Comparison of ENCODE assay signal across 27 cellular contexts in genomic region chr6:150088481-150089154, GRCh38. TPM values are rescaled to one million over a fixed set of nuclear protein-coding genes. Genes with fewer than 3 reads are reported as not detected.
A peak's percentile ranks its signal among the peaks of the same experiment; 100 is the strongest.
DNase-seq lines count a peak whose midpoint lies in the region; ATAC-seq and TF ChIP-seq lines count a peak whose summit lies in the region.
"Had no signal": no experiment of that assay in that cellular context is flagged by ENCODE, and none has a peak within 500 bp of the region (broad histone marks: within the 10 kb centered on the region; RNA-seq: fewer than 3 reads in every experiment).

No MANE protein-coding gene starts in this region.

- no peak overlapping the region for H2AFZ ChIP-seq in GM23338

- POLR2A ChIA-PET in activated CD4-positive, alpha-beta memory T cell treated with anti-CD3 and anti-CD28 coated beads, Interleukin-2, amount 10 ng/mL, durations not matched to agents 7 days and 5 days (lab: Charles Lee): no interaction called here
- POLR2A ChIA-PET in activated CD4-positive, alpha-beta memory T cell treated with anti-CD3 and anti-CD28 coated beads for 36 hours (lab: Charles Lee): interaction anchor here (0.6 kb wide), 1 partner anchor 261 kb away, joined by 3 read pairs; no protein-coding TSS in a partner anchor

- H3K4me2 ChIP-seq in GM23338: no peak overlapping the region

- H3K36me3 ChIP-seq in GM23338 (ENCODE audit: insufficient read depth): no peaks in the 10 kb centered on the region
- H3K36me3 ChIP-seq: cardiac muscle cell, left lung, tibial artery had no signal

- no peaks in the 10 kb centered on the region for H3K36me3 Mint-ChIP-seq in GM23338 (ENCODE audit: low read depth)
- H3K36me3 Mint-ChIP-seq in activated CD4-positive, alpha-beta memory T cell treated with anti-CD3 and anti-CD28 coated beads, Interleukin-2, amount 10 ng/mL, durations not matched to agents 7 days and 5 days (ENCODE audit: low read depth): no peaks in the 10 kb centered on the region
- H3K36me3 Mint-ChIP-seq in activated CD4-positive, alpha-beta memory T cell treated with anti-CD3 and anti-CD28 coated beads for 36 hours: no peaks in the 10 kb centered on the region

- 0 out of 3 replicates have a peak, but pooled peaks cover 2% of the 10 kb centered on the region for H3K4me1 Mint-ChIP-seq in GM23338
- no peaks in the 10 kb centered on the region for H3K4me1 Mint-ChIP-seq in activated CD4-positive, alpha-beta memory T cell treated with anti-CD3 and anti-CD28 coated beads, Interleukin-2, amount 10 ng/mL, durations not matched to agents 7 days and 5 days
- H3K4me1 Mint-ChIP-seq in activated CD4-positive, alpha-beta memory T cell treated with anti-CD3 and anti-CD28 coated beads for 36 hours (ENCODE audit: low read depth): no peaks in the 10 kb centered on the region
- H3K4me1 Mint-ChIP-seq: activated CD4-positive, alpha-beta T cell treated with anti-CD3 and anti-CD28 coated beads, Interleukin-2, amount 10 ng/mL, durations not matched to agents 24 days and 14 days had no signal

- H3K27ac Mint-ChIP-seq in GM23338: no peak overlapping the region
- no peak overlapping the region for H3K27ac Mint-ChIP-seq in activated CD4-positive, alpha-beta memory T cell treated with anti-CD3 and anti-CD28 coated beads, Interleukin-2, amount 10 ng/mL, durations not matched to agents 7 days and 5 days
- H3K27ac Mint-ChIP-seq in activated CD4-positive, alpha-beta memory T cell treated with anti-CD3 and anti-CD28 coated beads for 36 hours: no peak overlapping the region
- H3K27ac Mint-ChIP-seq: activated CD4-positive, alpha-beta T cell treated with anti-CD3 and anti-CD28 coated beads, Interleukin-2, amount 10 ng/mL, durations not matched to agents 24 days and 14 days; activated T-cell treated with anti-CD3 and anti-CD28 coated beads, Interleukin-2, amount 50 U/mL, for 24 hours had no signal

- intact Hi-C loops in activated CD4-positive, alpha-beta memory T cell treated with anti-CD3 and anti-CD28 coated beads for 36 hours (cut with micrococcal nuclease): no loop called here

- H3K27me3 Mint-ChIP-seq in GM23338 (ENCODE audit: insufficient read depth, low read depth, poor library complexity): peaks cover 5% of the 10 kb centered on the region
- H3K27me3 Mint-ChIP-seq in activated CD4-positive, alpha-beta memory T cell treated with anti-CD3 and anti-CD28 coated beads, Interleukin-2, amount 10 ng/mL, durations not matched to agents 7 days and 5 days: peaks cover 15% of the 10 kb centered on the region
- peaks cover 14% of the 10 kb centered on the region for H3K27me3 Mint-ChIP-seq in activated CD4-positive, alpha-beta memory T cell treated with anti-CD3 and anti-CD28 coated beads for 36 hours

- DNase-seq in COLO668 (lab: John Stamatoyannopoulos, UW; ENCODE audit: unreplicated experiment) (peak; percentile 52), GM23338 (ENCODE audit: low spot score) (no peak), NCI-H69 (lab: John Stamatoyannopoulos, UW) (peak; percentile 23), mesenteric fat pad (ENCODE audit: low spot score) (peak; percentile 30), NCI-H2029 treated with DMSO at 0.1 percent for 48 hours (lab: John Stamatoyannopoulos, UW) (no peak)
- DNase-seq in activated CD4-positive, alpha-beta memory T cell treated with anti-CD3 and anti-CD28 coated beads, Interleukin-2, amount 10 ng/mL, durations not matched to agents 7 days and 5 days: no peak
- no peak for DNase-seq in activated CD4-positive, alpha-beta memory T cell treated with anti-CD3 and anti-CD28 coated beads for 36 hours
- DNase-seq: activated CD4-positive, alpha-beta T cell treated with anti-CD3 and anti-CD28 coated beads, Interleukin-2, amount 10 ng/mL, durations not matched to agents 24 days and 14 days; activated effector memory CD4-positive, alpha-beta T cell treated with anti-CD3 and anti-CD28 coated beads, Interleukin-2, amount 50 U/mL, for 16 hours; activated T-cell treated with anti-CD3 and anti-CD28 coated beads, Interleukin-2, amount 50 U/mL, for 24 hours; DMS153; erythroblast; Kasumi-1; left lung; mesendoderm; NCI-H1436 treated with DMSO at 0.1 percent for 48 hours; NCI-H2227 treated with DMSO at 0.1 percent for 48 hours; occipital lobe; psoas muscle; stimulated activated CD4-positive, alpha-beta T cell treated with anti-CD3 and anti-CD28 coated beads, Interleukin-2, amount 100 ng/mL, for 48 hours; T1000; tibial artery had no signal

- no peak for TF ChIP-seq CTCF in GM23338 (conservative IDR thresholded peaks at IDR 0.05; ENCODE audit: low read depth in 2 of 2)

- no peaks in the 10 kb centered on the region for H3K9me3 Mint-ChIP-seq in GM23338
- H3K9me3 Mint-ChIP-seq in activated CD4-positive, alpha-beta memory T cell treated with anti-CD3 and anti-CD28 coated beads, Interleukin-2, amount 10 ng/mL, durations not matched to agents 7 days and 5 days: no peaks in the 10 kb centered on the region
- no peaks in the 10 kb centered on the region for H3K9me3 Mint-ChIP-seq in activated CD4-positive, alpha-beta memory T cell treated with anti-CD3 and anti-CD28 coated beads for 36 hours
- H3K9me3 Mint-ChIP-seq: activated CD4-positive, alpha-beta T cell treated with anti-CD3 and anti-CD28 coated beads, Interleukin-2, amount 10 ng/mL, durations not matched to agents 24 days and 14 days; activated T-cell treated with anti-CD3 and anti-CD28 coated beads, Interleukin-2, amount 50 U/mL, for 24 hours had no signal

- H3F3A ChIP-seq in GM23338 (replicated peaks; ENCODE audit: low read depth): no peaks in the 10 kb centered on the region

- CTCF ChIA-PET in activated CD4-positive, alpha-beta memory T cell treated with anti-CD3 and anti-CD28 coated beads, Interleukin-2, amount 10 ng/mL, durations not matched to agents 7 days and 5 days (lab: Charles Lee): interaction anchor here (0.6 kb wide), 1 partner anchor 16 kb away, joined by 3 read pairs; no protein-coding TSS in a partner anchor
- CTCF ChIA-PET in activated CD4-positive, alpha-beta memory T cell treated with anti-CD3 and anti-CD28 coated beads for 36 hours (lab: Charles Lee): no interaction called here

- H3K4me1 ChIP-seq in GM23338 (ENCODE audit: insufficient read depth): no peaks in the 10 kb centered on the region
- H3K4me1 ChIP-seq: left lung, psoas muscle, tibial artery had no signal

- no peak overlapping the region for H3K27ac ChIP-seq in GM23338 (ENCODE audit: low read depth)
- H3K27ac ChIP-seq: cardiac muscle cell, left lung, psoas muscle, tibial artery had no signal

- H3K4me3 ChIP-seq in GM23338: no peak overlapping the region
- H3K4me3 ChIP-seq: cardiac muscle cell, left lung, psoas muscle, tibial artery had no signal

- H3K27me3 ChIP-seq in GM23338 (ENCODE audit: insufficient read depth): no peaks in the 10 kb centered on the region
- H3K27me3 ChIP-seq: cardiac muscle cell, left lung had no signal

- no peak overlapping the region for H3K4me3 Mint-ChIP-seq in GM23338
- no peak overlapping the region for H3K4me3 Mint-ChIP-seq in activated CD4-positive, alpha-beta memory T cell treated with anti-CD3 and anti-CD28 coated beads, Interleukin-2, amount 10 ng/mL, durations not matched to agents 7 days and 5 days
- H3K4me3 Mint-ChIP-seq in activated CD4-positive, alpha-beta memory T cell treated with anti-CD3 and anti-CD28 coated beads for 36 hours: no peak overlapping the region
- H3K4me3 Mint-ChIP-seq: activated CD4-positive, alpha-beta T cell treated with anti-CD3 and anti-CD28 coated beads, Interleukin-2, amount 10 ng/mL, durations not matched to agents 24 days and 14 days; activated T-cell treated with anti-CD3 and anti-CD28 coated beads, Interleukin-2, amount 50 U/mL, for 24 hours had no signal

- H3K9me2 ChIP-seq in GM23338 (ENCODE audit: insufficient read depth): no peaks in the 10 kb centered on the region

- H4K20me1 ChIP-seq in GM23338 (replicated peaks; ENCODE audit: insufficient read depth): no peaks in the 10 kb centered on the region

- peak; percentile 35; the same call in 2 of the 3 replicates for ATAC-seq in GM23338
- ATAC-seq: HCT116, left lung, psoas muscle, sciatic nerve had no signal

- H3K79me2 ChIP-seq in GM23338 (replicated peaks; ENCODE audit: insufficient read depth): no peaks in the 10 kb centered on the region

TF ChIP-seq in GM23338, 12 proteins besides CTCF, POLR2A, EP300 and RAD21 (continues in another document):
- TF ChIP-seq NANOG (IDR thresholded peaks at IDR 0.05; ENCODE audit: borderline replicate concordance) (no peak), JUNB (IDR thresholded peaks at IDR 0.05; ENCODE audit: unreplicated experiment) (no peak), ZNF114 (CRISPR knock-in tag; IDR thresholded peaks at IDR 0.05) (no peak)

RNA-seq across cellular contexts. Expression of gene ULBP3, which starts 19.7 kb away (rescaled TPM):
- 3.3 and 4.2 TPM in 2 replicates for total RNA-seq in GM23338 (2014; rRNA removed; shearing (Covaris generic))
- 0.56 and 0.60 TPM in 2 replicates for polyA plus RNA-seq in GM23338 (2016; fragmentation: Nextera tagmentation; extraction: Ambion mirVana)
- total RNA-seq in mesenteric fat pad: 3.0 TPM
- total RNA-seq in activated CD4-positive, alpha-beta memory T cell treated with anti-CD3 and anti-CD28 coated beads, Interleukin-2, amount 10 ng/mL, durations not matched to agents 7 days and 5 days: 1 to 10 TPM; 2.2 to 3.5 TPM
- total RNA-seq in activated CD4-positive, alpha-beta memory T cell treated with anti-CD3 and anti-CD28 coated beads for 36 hours: under 1 TPM in 1 of 2 experiments, not detected in 1; 0.61 TPM

RNA-seq across cellular contexts. Expression of gene PPP1R14C, which starts 54.2 kb away (rescaled TPM):
- 0.62 and 1.4 TPM in 2 replicates for total RNA-seq in GM23338 (2014; rRNA removed; shearing (Covaris generic))
- polyA plus RNA-seq in GM23338 (2016; fragmentation: Nextera tagmentation; extraction: Ambion mirVana): 0.90 and 1.1 TPM in 2 replicates
- total RNA-seq in mesenteric fat pad: 0.26 TPM
- total RNA-seq in activated CD4-positive, alpha-beta memory T cell treated with anti-CD3 and anti-CD28 coated beads, Interleukin-2, amount 10 ng/mL, durations not matched to agents 7 days and 5 days: under 1 TPM; 0.10 TPM
- under 1 TPM; 0.21 to 0.36 TPM for total RNA-seq in activated CD4-positive, alpha-beta memory T cell treated with anti-CD3 and anti-CD28 coated beads for 36 hours
- total RNA-seq: G401, RPMI7951 had no signal

Comparison
In these comparisons a context has a peak if more than half of its experiments do, and no peak if none do; other contexts are left out.
1. DNase-seq: peak in COLO668 (single experiment), NCI-H69 (single experiment) and mesenteric fat pad (single experiment); none in GM23338 (single experiment), activated CD4-positive, alpha-beta memory T cell treated with anti-CD3 and anti-CD28 coated beads, Interleukin-2, amount 10 ng/mL, durations not matched to agents 7 days and 5 days (single experiment), NCI-H2029 treated with DMSO at 0.1 percent for 48 hours (single experiment) and activated CD4-positive, alpha-beta memory T cell treated with anti-CD3 and anti-CD28 coated beads for 36 hours (single experiment).